1 cellular context compared by ENCODE assay signal in genomic region chr17:75978938-75979704, GRCh38.
TF ChIP-seq lines count a peak whose summit lies in the region.

ACOX1 (minus strand) TSS chr17:75979166; CDS start chr17:75979073, 93 bp downstream.
TEN1 (plus strand) TSS chr17:75979240; CDS start chr17:75986193, 6,953 bp downstream.

TF ChIP-seq in HepG2, 621 proteins besides CTCF, POLR2A, EP300 and RAD21 (continued from another document and continues in another):
- TF ChIP-seq FOXK1 (CRISPR knock-in tag; IDR thresholded peaks at IDR 0.05; ENCODE audit: borderline replicate concordance, low read depth) (peak; percentile 5), KDM5B (CRISPR knock-in tag; IDR thresholded peaks at IDR 0.05; ENCODE audit: borderline replicate concordance) (peak; percentile 86; the same call in 1 of the 2 replicates), KDM1A (CRISPR knock-in tag; IDR thresholded peaks at IDR 0.05) (no peak; the same call in 1 of the 2 replicates), ZNF557 (CRISPR knock-in tag; IDR thresholded peaks at IDR 0.05) (no peak; the same call in none of the 2 replicates), ARNTL (CRISPR knock-in tag; IDR thresholded peaks at IDR 0.05) (peak; percentile 96), PLSCR1 (CRISPR knock-in tag; IDR thresholded peaks at IDR 0.05; ENCODE audit: borderline replicate concordance) (no peak), PRDM15 (CRISPR knock-in tag; IDR thresholded peaks at IDR 0.05) (peak; percentile 57; the same call in 1 of the 2 replicates), MTA3 (CRISPR knock-in tag; IDR thresholded peaks at IDR 0.05) (0 out of 2 replicates have a peak, but pooled peaks have one; percentile 28), SMC3 (IDR thresholded peaks at IDR 0.05; ENCODE audit: low read length) (no peak), BHLHE40 (IDR thresholded peaks at IDR 0.05; ENCODE audit: low read length) (peak; percentile 96), LCORL (IDR thresholded peaks at IDR 0.05) (0 out of 2 replicates have a peak, but pooled peaks have one; percentile 41), LCORL (CRISPR knock-in tag; IDR thresholded peaks at IDR 0.05) (peak; percentile 89), ZNF484 (CRISPR knock-in tag; IDR thresholded peaks at IDR 0.05; ENCODE audit: borderline replicate concordance, low read depth) (peak; percentile 67; the same call in 1 of the 2 replicates), NR3C1 (CRISPR knock-in tag; IDR thresholded peaks at IDR 0.05) (no peak), ZNF83 (CRISPR knock-in tag; IDR thresholded peaks at IDR 0.05; ENCODE audit: borderline replicate concordance) (no peak), BRCA1 (CRISPR knock-in tag; IDR thresholded peaks at IDR 0.05) (peak; percentile 61), SKI (IDR thresholded peaks at IDR 0.05; ENCODE audit: partially characterized antibody) (peak; percentile 93), ZNF207 (IDR thresholded peaks at IDR 0.05; ENCODE audit: borderline replicate concordance) (0 out of 2 replicates have a peak, but pooled peaks have one; percentile 80), ZNF891 (CRISPR knock-in tag; IDR thresholded peaks at IDR 0.05) (no peak; the same call in 1 of the 2 replicates), HOXA5 (CRISPR knock-in tag; IDR thresholded peaks at IDR 0.05) (0 out of 2 replicates have a peak, but pooled peaks have one; percentile 77), ZNF383 (CRISPR knock-in tag; IDR thresholded peaks at IDR 0.05; ENCODE audit: borderline replicate concordance) (peak; percentile 91; the same call in 1 of the 2 replicates), ELK4 (CRISPR knock-in tag; IDR thresholded peaks at IDR 0.05; ENCODE audit: borderline replicate concordance) (no peak), CBX2 (IDR thresholded peaks at IDR 0.05; ENCODE audit: low read depth, low read length) (no peak), CBX2 (CRISPR knock-in tag; IDR thresholded peaks at IDR 0.05; ENCODE audit: low read depth) (0 out of 2 replicates have a peak, but pooled peaks have one; percentile 7), STAT5B (CRISPR knock-in tag; IDR thresholded peaks at IDR 0.05) (peak; percentile 14; the same call in 1 of the 2 replicates), STAT6 (CRISPR knock-in tag; IDR thresholded peaks at IDR 0.05; ENCODE audit: borderline replicate concordance) (no peak; the same call in 1 of the 2 replicates), SMAD9 (CRISPR knock-in tag; IDR thresholded peaks at IDR 0.05) (peak; percentile 80; the same call in 1 of the 2 replicates), HDAC2 (CRISPR knock-in tag; IDR thresholded peaks at IDR 0.05) (peak; percentile 85), HCFC1 (IDR thresholded peaks at IDR 0.05; ENCODE audit: low read depth, low read length) (no peak; the same call in 1 of the 2 replicates), ZNF430 (CRISPR knock-in tag; IDR thresholded peaks at IDR 0.05) (peak; percentile 82), NFYC (CRISPR knock-in tag; IDR thresholded peaks at IDR 0.05) (peak; percentile 73), TBX2 (CRISPR knock-in tag; IDR thresholded peaks at IDR 0.05; ENCODE audit: borderline replicate concordance) (peak; percentile 96), ZBTB46 (CRISPR knock-in tag; IDR thresholded peaks at IDR 0.05; ENCODE audit: borderline replicate concordance) (peak; percentile 54; the same call in 1 of the 2 replicates), KDM3A (CRISPR knock-in tag; IDR thresholded peaks at IDR 0.05; ENCODE audit: low read depth) (peak; percentile 94; the same call in 1 of the 2 replicates), PRPF4 (IDR thresholded peaks at IDR 0.05; ENCODE audit: low read depth, low read length, poor library complexity, severe bottlenecking) (no peak), SRY (CRISPR knock-in tag; IDR thresholded peaks at IDR 0.05) (no peak; the same call in 1 of the 2 replicates), NBN (conservative IDR thresholded peaks at IDR 0.05) (no peak), AKAP8 (CRISPR knock-in tag; IDR thresholded peaks at IDR 0.05) (0 out of 2 replicates have a peak, but pooled peaks have one; percentile 60), MBD4 (IDR thresholded peaks at IDR 0.05; ENCODE audit: borderline replicate concordance, low read length) (no peak), ZFX (CRISPR knock-in tag; IDR thresholded peaks at IDR 0.05; ENCODE audit: low read depth) (peak; percentile 95), ZNF556 (CRISPR knock-in tag; IDR thresholded peaks at IDR 0.05; ENCODE audit: borderline replicate concordance) (peak; percentile 53; the same call in 1 of the 2 replicates), CBFB (CRISPR knock-in tag; IDR thresholded peaks at IDR 0.05) (peak; percentile 64), ZMYM4 (CRISPR knock-in tag; IDR thresholded peaks at IDR 0.05) (peak; percentile 74), CCDC6 (CRISPR knock-in tag; IDR thresholded peaks at IDR 0.05) (peak; percentile 88), ZNF18 (CRISPR knock-in tag; IDR thresholded peaks at IDR 0.05; ENCODE audit: insufficient replicate concordance) (peak; percentile 83), DNMT1 (CRISPR knock-in tag; IDR thresholded peaks at IDR 0.05) (peak; percentile 15; the same call in 1 of the 2 replicates), ADNP (CRISPR knock-in tag; IDR thresholded peaks at IDR 0.05) (no peak), PATZ1 (CRISPR knock-in tag; IDR thresholded peaks at IDR 0.05) (peak; percentile 88), ZSCAN30 (CRISPR knock-in tag; IDR thresholded peaks at IDR 0.05) (peak; percentile 63; the same call in 1 of the 2 replicates), E2F5 (CRISPR knock-in tag; conservative IDR thresholded peaks at IDR 0.05) (no peak), BCL6 (CRISPR knock-in tag; IDR thresholded peaks at IDR 0.05) (peak; percentile 59)
